19 cellular contexts compared by ENCODE assay signal in genomic region chr18:48709371-48709770, GRCh38.
DNase-seq lines count a peak whose midpoint lies in the region; ATAC-seq and TF ChIP-seq lines count a peak whose summit lies in the region.
"Had no signal": no experiment of that assay in that cellular context is flagged by ENCODE, and none has a peak within 500 bp of the region (broad histone marks: within the 10 kb centered on the region; RNA-seq: fewer than 3 reads in every experiment).

No MANE protein-coding gene starts in this region.

- ATAC-seq in heart left ventricle (peak; percentile 21 to 55 (median 36)), Right ventricle myocardium inferior (no peak), left ventricle myocardium superior (peak; percentile 19), upper lobe of right lung (peak; percentile 23), HG03565 (IDR thresholded peaks at IDR 0.05; ENCODE audit: unreplicated experiment) (no peak)
- ATAC-seq: A549, K562 had no signal

- DNase-seq in heart left ventricle (peak in 4 of 5 donors; percentile 66 to 70 (median 69)), Right ventricle myocardium inferior (ENCODE audit: missing footprints) (no peak), left ventricle myocardium superior (no peak), upper lobe of right lung (no peak), NK-92 (lab: John Stamatoyannopoulos, UW; ENCODE audit: unreplicated experiment) (no peak)
- DNase-seq in activated CD4-positive, alpha-beta memory T cell treated with anti-CD3 and anti-CD28 coated beads for 36 hours: no peak
- DNase-seq: Caco-2, GDM1, GOT3, HFFc6, NCI-H1092, NCI-H1694 treated with DMSO at 0.1 percent for 48 hours, NCI-H446, PC-9 had no signal

- H3K4me1 ChIP-seq in heart left ventricle (peaks cover 2 to 70% (median 49%) of the 10 kb centered on the region in 12 donors), mesodermal cell (ENCODE audit: control insufficient read depth, insufficient read depth, low read length, poor library complexity, severe bottlenecking) (peaks cover 13% of the 10 kb centered on the region), upper lobe of right lung (peaks cover 13% of the 10 kb centered on the region)
- H3K4me1 ChIP-seq: A549, Caco-2 had no signal

- H3K4me1 Mint-ChIP-seq in activated CD4-positive, alpha-beta memory T cell treated with anti-CD3 and anti-CD28 coated beads for 36 hours (ENCODE audit: low read depth): no peaks in the 10 kb centered on the region

- WGBS in heart left ventricle, 4 donors: 56 to 70% (median 65%) methylated on average over 10 of the region's 10 CpGs
- WGBS in mesodermal cell (ENCODE audit: insufficient coverage in 2 of 2), 2 experiments: 47 to 54% methylated on average over 2 to 9 of the region's 10 CpGs

- H3K27ac ChIP-seq in heart left ventricle (peak overlapping the region; percentile 37 to 93 (median 72)), mesodermal cell (ENCODE audit: low read depth, low read length, severe bottlenecking) (peak overlapping the region; percentile 5), upper lobe of right lung (no peak overlapping the region)
- H3K27ac ChIP-seq: A549, PC-9 had no signal

- peak in 3 of 12 donors; percentile 12 to 27 (median 22) for TF ChIP-seq CTCF in heart left ventricle (IDR thresholded peaks at IDR 0.05)
- no peak for TF ChIP-seq CTCF in upper lobe of right lung (IDR thresholded peaks at IDR 0.05)

- intact Hi-C loops in heart left ventricle (cut with DNase I): loop anchor here in 2 of 10 donors (1.0 kb wide), 2 partner anchors 28 to 29 kb away; no protein-coding TSS in a partner anchor
- intact Hi-C loops in Right ventricle myocardium inferior (cut with DNase I): no loop called here
- intact Hi-C loops in left ventricle myocardium superior (cut with micrococcal nuclease): no loop called here
- intact Hi-C loops in upper lobe of right lung (cut with DNase I): no loop called here
- intact Hi-C loops in activated CD4-positive, alpha-beta memory T cell treated with anti-CD3 and anti-CD28 coated beads for 36 hours (cut with micrococcal nuclease): no loop called here

- H3K27me3 ChIP-seq in heart left ventricle (no peaks in the 10 kb centered on the region), upper lobe of right lung (no peaks in the 10 kb centered on the region)

- H3K4me3 ChIP-seq in heart left ventricle (no peak overlapping the region), mesodermal cell (ENCODE audit: extremely low read depth, insufficient read depth, low read length, poor library complexity, severe bottlenecking) (no peak overlapping the region), upper lobe of right lung (no peak overlapping the region)
- H3K4me3 ChIP-seq: A549, K562, PC-9 had no signal

- TF ChIP-seq POLR2A in heart left ventricle (IDR thresholded peaks at IDR 0.05): no peak

- CTCF ChIA-PET in activated CD4-positive, alpha-beta memory T cell treated with anti-CD3 and anti-CD28 coated beads for 36 hours (lab: Charles Lee): no interaction called here

- H3K4me3 Mint-ChIP-seq in activated CD4-positive, alpha-beta memory T cell treated with anti-CD3 and anti-CD28 coated beads for 36 hours: no peak overlapping the region
- H3K4me3 Mint-ChIP-seq: CD14-positive monocyte, HFFc6 had no signal

- no peaks in the 10 kb centered on the region for H3K27me3 Mint-ChIP-seq in activated CD4-positive, alpha-beta memory T cell treated with anti-CD3 and anti-CD28 coated beads for 36 hours

- H3K36me3 Mint-ChIP-seq in activated CD4-positive, alpha-beta memory T cell treated with anti-CD3 and anti-CD28 coated beads for 36 hours: no peaks in the 10 kb centered on the region

- H3K9me3 ChIP-seq in heart left ventricle (no peaks in the 10 kb centered on the region), mesodermal cell (ENCODE audit: control insufficient read depth, low read length) (no peaks in the 10 kb centered on the region), upper lobe of right lung (no peaks in the 10 kb centered on the region)
- H3K9me3 ChIP-seq: A549, Caco-2 had no signal

- H3K36me3 ChIP-seq in heart left ventricle: no peaks in the 10 kb centered on the region
- H3K36me3 ChIP-seq in mesodermal cell (ENCODE audit: control insufficient read depth, insufficient read depth, low read length): peaks cover 13% of the 10 kb centered on the region
- no peaks in the 10 kb centered on the region for H3K36me3 ChIP-seq in upper lobe of right lung

- POLR2A ChIA-PET in activated CD4-positive, alpha-beta memory T cell treated with anti-CD3 and anti-CD28 coated beads for 36 hours (lab: Charles Lee): no interaction called here

- no peaks in the 10 kb centered on the region for H3K9me3 Mint-ChIP-seq in activated CD4-positive, alpha-beta memory T cell treated with anti-CD3 and anti-CD28 coated beads for 36 hours
- H3K9me3 Mint-ChIP-seq: CD14-positive monocyte, HFFc6 had no signal

- H3K27ac Mint-ChIP-seq in activated CD4-positive, alpha-beta memory T cell treated with anti-CD3 and anti-CD28 coated beads for 36 hours: no peak overlapping the region
- H3K27ac Mint-ChIP-seq: CD14-positive monocyte, HFFc6 had no signal

Comparison
In these comparisons a context has a peak if more than half of its experiments do, and no peak if none do; other contexts are left out.
1. ATAC-seq: peak in heart left ventricle (4 of 4), left ventricle myocardium superior (single experiment) and upper lobe of right lung (single experiment); none in Right ventricle myocardium inferior (single experiment) and HG03565 (single experiment).
2. DNase-seq: peak in heart left ventricle (4 of 5); none in Right ventricle myocardium inferior (single experiment), left ventricle myocardium superior (single experiment), upper lobe of right lung (single experiment), NK-92 (single experiment) and activated CD4-positive, alpha-beta memory T cell treated with anti-CD3 and anti-CD28 coated beads for 36 hours (single experiment).